In genomic region chr17:3710951-3711383, GRCh38 we compare ENCODE assay signal across 8 cellular contexts. TPM values are rescaled to one million over a fixed set of nuclear protein-coding genes. Genes with fewer than 3 reads are reported as not detected.
DNase-seq lines count a peak whose midpoint lies in the region; ATAC-seq and TF ChIP-seq lines count a peak whose summit lies in the region.

No MANE protein-coding gene starts in this region.

- H3K36me3 ChIP-seq in uterus: no peaks in the 10 kb centered on the region

- H3K9me3 ChIP-seq in uterus: no peaks in the 10 kb centered on the region

- peak; percentile 94 for ATAC-seq in GM18909 (IDR thresholded peaks at IDR 0.05; ENCODE audit: poor library complexity, unreplicated experiment)
- ATAC-seq in HG02943 (IDR thresholded peaks at IDR 0.05; ENCODE audit: low read depth, unreplicated experiment): peak; percentile 91

- no peak for TF ChIP-seq CTCF in uterus (IDR thresholded peaks at IDR 0.05)

- DNase-seq in RPMI7951 (ENCODE audit: low read depth) (peak; percentile 66), renal cortical epithelial cell (ENCODE audit: low read depth) (peak; percentile 71), DMS79 (lab: John Stamatoyannopoulos, UW) (no peak), DMS153 treated with DMSO at 0.1 percent for 48 hours (lab: John Stamatoyannopoulos, UW; ENCODE audit: unreplicated experiment) (no peak), uterus (no peak)
- DNase-seq in activated gamma-delta T cell treated with anti-CD3 and anti-CD28 coated beads, Interleukin-2, amount 50 U/mL, for 16 hours (ENCODE audit: low read depth): peak; percentile 66

- H3K4me3 ChIP-seq in uterus: no peak overlapping the region

- TF ChIP-seq POLR2A in uterus (IDR thresholded peaks at IDR 0.05): no peak

- H3K27me3 ChIP-seq in uterus: no peaks in the 10 kb centered on the region

- intact Hi-C loops in uterus (cut with DNase I; ENCODE audit: low total_unique reads): no loop called here

- no peaks in the 10 kb centered on the region for H3K4me1 ChIP-seq in uterus

- no peak overlapping the region for H3K27ac ChIP-seq in uterus

RNA-seq across cellular contexts. Expression of gene HASPIN, which starts 12.7 kb away (rescaled TPM):
- 11.7 and 14.2 TPM in 2 replicates for total RNA-seq in RPMI7951 (2014; rRNA removed; shearing (Covaris generic))
- total RNA-seq in renal cortical epithelial cell: 0.89 and 5.0 TPM in 2 replicates
- total RNA-seq in uterus: 1 to 10 TPM in 1 of 4 donors, not detected in 3; 2.0 TPM

RNA-seq across cellular contexts. Expression of gene P2RX5, which starts 15.0 kb away (rescaled TPM):
- total RNA-seq in RPMI7951 (2014; rRNA removed; shearing (Covaris generic)): 0.29 and 0.36 TPM in 2 replicates
- total RNA-seq in renal cortical epithelial cell: 2.9 and 19.3 TPM in 2 replicates
- 1 to 10 TPM in 2 of 4 donors, under 1 TPM in 2; 0.51 to 8.2 (median 1.1) TPM for total RNA-seq in uterus

RNA-seq across cellular contexts. Expression of gene EMC6, which starts 42.4 kb away (rescaled TPM):
- 47.9 and 64.7 TPM in 2 replicates for total RNA-seq in RPMI7951 (2014; rRNA removed; shearing (Covaris generic))
- total RNA-seq in renal cortical epithelial cell (15.3 and 18.8 TPM in 2 replicates), uterus (10 to 100 TPM in 3 of 4 donors, 1 to 10 TPM in 1; 7.1 to 34.7 (median 22.7) TPM)

RNA-seq across cellular contexts. Expression of gene TAX1BP3, which starts 42.6 kb away (rescaled TPM):
- 113 and 148 TPM in 2 replicates for total RNA-seq in RPMI7951 (2014; rRNA removed; shearing (Covaris generic))
- total RNA-seq in renal cortical epithelial cell: 389 and 414 TPM in 2 replicates
- 10 to 100 TPM; 44.7 to 98.7 (median 74.0) TPM for total RNA-seq in uterus

Comparison
In these comparisons a context has a peak if more than half of its experiments do, and no peak if none do; other contexts are left out.
1. DNase-seq: peak in RPMI7951 (single experiment), activated gamma-delta T cell treated with anti-CD3 and anti-CD28 coated beads, Interleukin-2, amount 50 U/mL, for 16 hours (single experiment) and renal cortical epithelial cell (single experiment); none in DMS79 (single experiment), DMS153 treated with DMSO at 0.1 percent for 48 hours (single experiment) and uterus (0 of 2).